Comparison of ENCODE assay signal across 8 cellular contexts in the genomic region with DNA sequence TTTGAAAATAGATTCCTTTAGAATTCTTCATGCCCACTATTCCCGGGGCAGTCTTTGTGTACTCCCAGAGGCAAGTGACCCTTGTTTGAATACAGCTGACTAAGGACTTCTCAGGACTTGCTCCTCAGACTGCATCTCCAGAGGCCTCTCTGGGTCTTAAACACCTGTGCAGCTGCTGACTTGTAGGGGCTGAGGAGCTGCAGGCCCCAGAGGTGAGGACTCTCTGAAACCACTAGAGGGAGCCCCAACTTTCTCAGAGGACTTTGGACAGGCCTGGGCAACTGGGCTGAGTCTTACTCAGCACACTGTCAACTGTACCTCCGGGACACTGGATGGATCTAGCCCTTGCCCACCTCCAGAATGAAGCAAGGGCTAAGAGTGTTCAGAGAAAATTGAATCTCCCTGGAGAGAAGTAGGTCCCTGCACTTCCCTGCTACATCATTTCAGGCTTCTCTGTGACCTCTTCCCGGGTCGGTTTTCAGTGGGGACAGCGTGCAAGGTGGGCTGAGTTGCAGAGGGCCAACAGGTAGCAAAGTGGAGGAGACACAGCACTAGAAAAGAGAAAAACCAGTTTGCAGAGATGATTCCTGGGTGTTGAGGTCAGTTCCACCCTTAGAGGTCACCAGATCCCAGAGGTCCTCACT.
A peak's percentile ranks its signal among the peaks of the same experiment; 100 is the strongest.
DNase-seq lines count a peak whose midpoint lies in the region; ATAC-seq, FAIRE-seq and TF ChIP-seq lines count a peak whose summit lies in the region.

No MANE protein-coding gene starts in this region.

- H3K9me2 ChIP-seq in Karpas-422 (replicated peaks; ENCODE audit: insufficient read depth, low read length) = no peaks in the 10 kb centered on the region

- no peaks in the 10 kb centered on the region for H3K36me3 ChIP-seq in HEK293 (ENCODE audit: control insufficient read depth in 2 of 2, insufficient read depth in 1 of 2, low read length in 2 of 2)
- H3K36me3 ChIP-seq in Karpas-422 (ENCODE audit: insufficient read depth, low read length) = no peaks in the 10 kb centered on the region
- H3K36me3 ChIP-seq in pancreas = no peaks in the 10 kb centered on the region

- TF ChIP-seq CTCF in GM12865 (IDR thresholded peaks at IDR 0.05; ENCODE audit: insufficient read depth, low read depth, low read length, missing control alignments) = peak; percentile 73
- TF ChIP-seq CTCF in HEK293 (tag by site-specific recombination; IDR thresholded peaks at IDR 0.05) = no peak
- TF ChIP-seq CTCF in epithelial cell of proximal tubule (conservative IDR thresholded peaks at IDR 0.05; ENCODE audit: low read depth, low read length) = peak; percentile 80
- TF ChIP-seq CTCF in pancreas (IDR thresholded peaks at IDR 0.05) = peak; percentile 19 to 39 (median 36)

- intact Hi-C loops in pancreas (cut with DNase I) = no loop called here

- ATAC-seq in pancreas = peak; percentile 80 to 87 (median 86)

- H2AFZ ChIP-seq in Karpas-422 (ENCODE audit: low read length) = no peak overlapping the region

- H4K20me1 ChIP-seq in Karpas-422 (ENCODE audit: insufficient read depth, low read depth, low read length) = 0 out of 2 replicates have a peak, but pooled peaks cover 5% of the 10 kb centered on the region

- POLR2A ChIA-PET in HEK293 (lab: Yijun Ruan, JAX) = no interaction called here

- H3K27me3 ChIP-seq in Karpas-422 (ENCODE audit: low read length) = no peaks in the 10 kb centered on the region
- no peaks in the 10 kb centered on the region for H3K27me3 ChIP-seq in pancreas

- CTCF ChIA-PET in HEK293 (lab: Yijun Ruan, JAX) = interaction anchor here (0.6 to 1.6 kb wide), 12 partner anchors 9 to 978 kb away, joined by 3 to 5 read pairs (median 3); no protein-coding TSS in a partner anchor

- H3K9ac ChIP-seq in Karpas-422 (ENCODE audit: low read length) = no peak overlapping the region

- H3K27ac ChIP-seq in HEK293 (ENCODE audit: extremely low read depth, low read depth, low read length) (no peak overlapping the region), Karpas-422 (ENCODE audit: low read length) (no peak overlapping the region), pancreas (no peak overlapping the region)

- no peak for FAIRE-seq in pancreas (lab: Jason Lieb, UNC)

- no peaks in the 10 kb centered on the region for H3K79me2 ChIP-seq in Karpas-422 (ENCODE audit: low read length)

- H3K9me3 ChIP-seq in HEK293 (ENCODE audit: control insufficient read depth, insufficient read depth, low read depth, low read length) = no peaks in the 10 kb centered on the region
- no peaks in the 10 kb centered on the region for H3K9me3 ChIP-seq in Karpas-422 (ENCODE audit: low read length)
- H3K9me3 ChIP-seq in pancreas = no peaks in the 10 kb centered on the region

- WGBS in pancreas, 2 donors = 83 to 86% methylated on average over 5 of the region's 5 CpGs

- H3K4me2 ChIP-seq in Karpas-422 (ENCODE audit: low read depth, low read length, poor library complexity, severe bottlenecking) = no peak overlapping the region

- H3K4me3 ChIP-seq in GM12865 (ENCODE audit: low read depth, low read length) = no peak overlapping the region
- H3K4me3 ChIP-seq in HEK293 (ENCODE audit: low read depth, low read length) = no peak overlapping the region
- no peak overlapping the region for H3K4me3 ChIP-seq in Karpas-422 (ENCODE audit: low read length)
- H3K4me3 ChIP-seq in epithelial cell of proximal tubule (ENCODE audit: low read depth, low read length) = no peak overlapping the region
- no peak overlapping the region for H3K4me3 ChIP-seq in pancreas

- H3K4me1 ChIP-seq in HEK293 (ENCODE audit: control insufficient read depth, insufficient read depth, low read length) (no peaks in the 10 kb centered on the region), Karpas-422 (ENCODE audit: low read length) (no peaks in the 10 kb centered on the region), pancreas (no peaks in the 10 kb centered on the region)

- DNase-seq in AG08396 (ENCODE audit: low spot score) (peak; percentile 47), GM12865 (ENCODE audit: low read depth) (peak; percentile 69), Karpas-422 (peak; percentile 90), SK-N-DZ (ENCODE audit: low spot score) (peak; percentile 70), epithelial cell of proximal tubule (ENCODE audit: low read depth) (peak; percentile 10), pancreas (peak in 3 of 6 donors; percentile 11 to 42 (median 28)), globus pallidus (ENCODE audit: low spot score) (no peak)

TF ChIP-seq in HEK293, 187 proteins besides CTCF, POLR2A, EP300 and RAD21:
- TF ChIP-seq ZNF654 (tag by site-specific recombination; IDR thresholded peaks at IDR 0.05; ENCODE audit: low read depth) (peak; percentile 67), GLIS1 (tag by site-specific recombination; IDR thresholded peaks at IDR 0.05) (no peak)
